In genomic region chr2:74212702-74213410, GRCh38 we compare ENCODE assay signal across 1 cellular context.
A peak's percentile ranks its signal among the peaks of the same experiment; 100 is the strongest.
TF ChIP-seq lines count a peak whose summit lies in the region.

No MANE protein-coding gene starts in this region.

TF ChIP-seq in GM12878, 131 proteins besides CTCF, POLR2A, EP300 and RAD21:
- TF ChIP-seq SPI1 (IDR thresholded peaks at IDR 0.05; ENCODE audit: borderline replicate concordance, insufficient read depth, low read depth, low read length) (peak; percentile 32; the same call in 1 of the 2 replicates), PBX3 (IDR thresholded peaks at IDR 0.05; ENCODE audit: insufficient replicate concordance, low read depth, low read length) (no peak)
